24 cellular contexts compared by ENCODE assay signal in the genomic region with DNA sequence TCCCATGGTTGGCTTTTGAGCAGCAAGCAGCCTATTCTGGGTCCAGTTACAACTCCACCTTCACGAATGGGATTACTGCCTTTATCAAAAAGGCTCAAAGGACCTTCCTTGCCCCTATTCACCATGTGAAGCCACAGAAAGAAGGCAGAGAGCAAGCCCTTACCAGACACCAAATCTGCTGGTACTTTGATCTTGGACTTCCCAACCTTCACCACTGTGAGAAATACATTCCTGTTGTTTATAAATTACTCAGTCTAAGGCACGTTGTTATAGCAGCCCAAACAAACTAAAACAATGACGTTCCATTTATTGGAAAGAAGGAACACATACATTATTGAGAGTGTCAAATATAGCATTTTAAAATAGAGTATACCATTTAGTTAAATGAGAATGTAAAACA.
DNase-seq lines count a peak whose midpoint lies in the region; ATAC-seq, FAIRE-seq and TF ChIP-seq lines count a peak whose summit lies in the region.
"Had no signal": no experiment of that assay in that cellular context is flagged by ENCODE, and none has a peak within 500 bp of the region (broad histone marks: within the 10 kb centered on the region; RNA-seq: fewer than 3 reads in every experiment).

No MANE protein-coding gene starts in this region.

- no peak overlapping the region for H3K9ac ChIP-seq in trophoblast cell (ENCODE audit: low read length)
- H3K9ac ChIP-seq: BLaER1 treated with 17β-estradiol and CSF1 and Interleukin-3, amounts not matched to agents 10 nM and 100 nM; GM23248 had no signal

- no CpG with 5 or more reads among the region's 3 CpGs for WGBS in trophoblast cell (ENCODE audit: extremely low coverage, insufficient coverage, insufficient read length)
- 70 to 74% (median 73%) methylated on average over 3 of the region's 3 CpGs for WGBS in ovary, 3 donors

- H3K9me3 ChIP-seq in trophoblast cell (ENCODE audit: insufficient read depth, low read depth, low read length) (no peaks in the 10 kb centered on the region), ovary (no peaks in the 10 kb centered on the region)
- H3K9me3 ChIP-seq: BLaER1 treated with 17β-estradiol and CSF1 and Interleukin-3, amounts not matched to agents 10 nM and 100 nM; HAP-1 had no signal

- no peaks in the 10 kb centered on the region for H3K79me2 ChIP-seq in trophoblast cell (ENCODE audit: control insufficient read depth, insufficient read depth, low read length, poor library complexity)

- H3K18ac ChIP-seq in trophoblast cell (ENCODE audit: low read length), result no peak overlapping the region

- no peak overlapping the region for H2BK5ac ChIP-seq in trophoblast cell (ENCODE audit: low read depth, low read length, poor library complexity)

- no peak overlapping the region for H2AK5ac ChIP-seq in trophoblast cell (ENCODE audit: low read length)

- H3K36me3 ChIP-seq in trophoblast cell (ENCODE audit: control insufficient read depth in 1 of 2, insufficient read depth in 2 of 2, low read length in 2 of 2), result no peaks in the 10 kb centered on the region
- no peaks in the 10 kb centered on the region for H3K36me3 ChIP-seq in ovary
- H3K36me3 ChIP-seq: BLaER1 treated with 17β-estradiol and CSF1 and Interleukin-3, amounts not matched to agents 10 nM and 100 nM; HAP-1 had no signal

- H2AFZ ChIP-seq in trophoblast cell (ENCODE audit: insufficient read depth, low read length, poor library complexity), result no peak overlapping the region
- H2AFZ ChIP-seq: GM23248 had no signal

- no peak overlapping the region for H3K4me2 ChIP-seq in trophoblast cell (ENCODE audit: low read length)
- H3K4me2 ChIP-seq: BLaER1 treated with 17β-estradiol and CSF1 and Interleukin-3, amounts not matched to agents 10 nM and 100 nM had no signal

- peak overlapping the region; percentile 25 for H4K91ac ChIP-seq in trophoblast cell (ENCODE audit: low read depth, low read length)

- no peak for TF ChIP-seq CTCF in D721Med (IDR thresholded peaks at IDR 0.05; ENCODE audit: insufficient read depth, missing control alignments)
- no peak for TF ChIP-seq CTCF in ovary (IDR thresholded peaks at IDR 0.05)

- H3K79me1 ChIP-seq in trophoblast cell (ENCODE audit: low read length), result peaks cover 2% of the 10 kb centered on the region

- DNase-seq in D721Med (ENCODE audit: insufficient read length, low spot score) (no peak), islet precursor cell (peak; percentile 55), trophoblast cell (peak; percentile 76 to 83), NOMO-1 (lab: John Stamatoyannopoulos, UW; ENCODE audit: unreplicated experiment in 2 of 2) (no peak), ovary (no peak)
- no peak for DNase-seq in effector CD4-positive, alpha-beta T cell
- DNase-seq: 8988T; Calu3; CD8-positive, alpha-beta T cell; DMS 273 treated with DMSO at 0.1 percent for 48 hours; DMS53; DND-41; EL; GM23248; IMR-90 had no signal

- H3K27me3 ChIP-seq in trophoblast cell (ENCODE audit: insufficient read depth, low read length) (no peaks in the 10 kb centered on the region), ovary (no peaks in the 10 kb centered on the region)
- H3K27me3 ChIP-seq: BLaER1 treated with 17β-estradiol and CSF1 and Interleukin-3, amounts not matched to agents 10 nM and 100 nM had no signal

- H3K4ac ChIP-seq in trophoblast cell (ENCODE audit: low read depth, low read length), result no peak overlapping the region

- no peak for TF ChIP-seq EP300 in ovary (IDR thresholded peaks at IDR 0.05)

- ATAC-seq in SK-N-SH treated with all-trans-retinoic acid at 6 μM for 48 hours (peak; percentile 73), HG03196 (IDR thresholded peaks at IDR 0.05; ENCODE audit: unreplicated experiment) (no peak)
- ATAC-seq: CD8-positive, alpha-beta T cell; K562 had no signal

- FAIRE-seq in D721Med (lab: Jason Lieb, UNC), result peak; percentile 82
- FAIRE-seq: G401.6, GM12892, GM18507, HTR-8/SVneo, K562 had no signal

- H3K23ac ChIP-seq in trophoblast cell (ENCODE audit: low read length), result no peak overlapping the region

- H4K12ac ChIP-seq in trophoblast cell (ENCODE audit: low read depth, low read length), result no peak overlapping the region

- H3K14ac ChIP-seq in trophoblast cell (ENCODE audit: low read length), result no peak overlapping the region

- no peak overlapping the region for H2BK12ac ChIP-seq in trophoblast cell (ENCODE audit: low read length)

- TF ChIP-seq POLR2A in ovary (IDR thresholded peaks at IDR 0.05), result no peak

- intact Hi-C loops in ovary (cut with DNase I), result no loop called here

- no peak overlapping the region for H2BK120ac ChIP-seq in trophoblast cell (ENCODE audit: insufficient read depth, low read length, poor library complexity)

- no peak overlapping the region for H3K27ac ChIP-seq in trophoblast cell (ENCODE audit: low read depth, low read length)
- no peak overlapping the region for H3K27ac ChIP-seq in ovary
- H3K27ac ChIP-seq: BLaER1 treated with 17β-estradiol and CSF1 and Interleukin-3, amounts not matched to agents 10 nM and 100 nM; GM23248 had no signal

- H4K8ac ChIP-seq in trophoblast cell (ENCODE audit: low read depth, low read length), result no peak overlapping the region

- no peak overlapping the region for H3K4me3 ChIP-seq in trophoblast cell (ENCODE audit: low read depth, low read length)
- H3K4me3 ChIP-seq in ovary, result no peak overlapping the region
- H3K4me3 ChIP-seq: BLaER1 treated with 17β-estradiol and CSF1 and Interleukin-3, amounts not matched to agents 10 nM and 100 nM; GM23248; HAP-1; K562 had no signal

- H3K4me1 ChIP-seq in trophoblast cell (ENCODE audit: control insufficient read depth in 1 of 2, insufficient read depth in 2 of 2, low read length in 2 of 2) (peaks cover 2 to 3% of the 10 kb centered on the region in 2 experiments), ovary (ENCODE audit: insufficient read depth) (no peaks in the 10 kb centered on the region)
- H3K4me1 ChIP-seq: BLaER1 treated with 17β-estradiol and CSF1 and Interleukin-3, amounts not matched to agents 10 nM and 100 nM; HAP-1 had no signal

TF ChIP-seq in SK-N-SH treated with all-trans-retinoic acid at 6 μM for 48 hours, 23 proteins besides CTCF, POLR2A, EP300 and RAD21:
- TF ChIP-seq SNAI2 (CRISPR knock-in tag; IDR thresholded peaks at IDR 0.05) (no peak), ZC3H10 (CRISPR knock-in tag; IDR thresholded peaks at IDR 0.05) (no peak), ZNF8 (CRISPR knock-in tag; IDR thresholded peaks at IDR 0.05) (no peak), TCF4 (CRISPR knock-in tag; IDR thresholded peaks at IDR 0.05; ENCODE audit: borderline replicate concordance) (no peak), ARNTL (CRISPR knock-in tag; IDR thresholded peaks at IDR 0.05; ENCODE audit: borderline replicate concordance, low read depth) (no peak), ZFP30 (CRISPR knock-in tag; IDR thresholded peaks at IDR 0.05) (no peak), RARB (CRISPR knock-in tag; IDR thresholded peaks at IDR 0.05) (no peak), BACH2 (CRISPR knock-in tag; IDR thresholded peaks at IDR 0.05; ENCODE audit: borderline replicate concordance) (no peak), PPARA (CRISPR knock-in tag; IDR thresholded peaks at IDR 0.05; ENCODE audit: borderline replicate concordance) (no peak), ZNF565 (CRISPR knock-in tag; conservative IDR thresholded peaks at IDR 0.05; ENCODE audit: low read depth) (no peak), TOX (CRISPR knock-in tag; IDR thresholded peaks at IDR 0.05; ENCODE audit: borderline replicate concordance) (no peak), CSDC2 (CRISPR knock-in tag; IDR thresholded peaks at IDR 0.05) (no peak)
- TF ChIP-seq, protein P1, sequence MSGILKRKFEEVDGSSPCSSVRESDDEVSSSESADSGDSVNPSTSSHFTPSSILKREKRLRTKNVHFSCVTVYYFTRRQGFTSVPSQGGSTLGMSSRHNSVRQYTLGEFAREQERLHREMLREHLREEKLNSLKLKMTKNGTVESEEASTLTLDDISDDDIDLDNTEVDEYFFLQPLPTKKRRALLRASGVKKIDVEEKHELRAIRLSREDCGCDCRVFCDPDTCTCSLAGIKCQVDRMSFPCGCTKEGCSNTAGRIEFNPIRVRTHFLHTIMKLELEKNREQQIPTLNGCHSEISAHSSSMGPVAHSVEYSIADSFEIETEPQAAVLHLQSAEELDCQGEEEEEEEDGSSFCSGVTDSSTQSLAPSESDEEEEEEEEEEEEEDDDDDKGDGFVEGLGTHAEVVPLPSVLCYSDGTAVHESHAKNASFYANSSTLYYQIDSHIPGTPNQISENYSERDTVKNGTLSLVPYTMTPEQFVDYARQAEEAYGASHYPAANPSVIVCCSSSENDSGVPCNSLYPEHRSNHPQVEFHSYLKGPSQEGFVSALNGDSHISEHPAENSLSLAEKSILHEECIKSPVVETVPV (CRISPR knock-in tag; IDR thresholded peaks at IDR 0.05), result no peak
- TF ChIP-seq, protein P2, sequence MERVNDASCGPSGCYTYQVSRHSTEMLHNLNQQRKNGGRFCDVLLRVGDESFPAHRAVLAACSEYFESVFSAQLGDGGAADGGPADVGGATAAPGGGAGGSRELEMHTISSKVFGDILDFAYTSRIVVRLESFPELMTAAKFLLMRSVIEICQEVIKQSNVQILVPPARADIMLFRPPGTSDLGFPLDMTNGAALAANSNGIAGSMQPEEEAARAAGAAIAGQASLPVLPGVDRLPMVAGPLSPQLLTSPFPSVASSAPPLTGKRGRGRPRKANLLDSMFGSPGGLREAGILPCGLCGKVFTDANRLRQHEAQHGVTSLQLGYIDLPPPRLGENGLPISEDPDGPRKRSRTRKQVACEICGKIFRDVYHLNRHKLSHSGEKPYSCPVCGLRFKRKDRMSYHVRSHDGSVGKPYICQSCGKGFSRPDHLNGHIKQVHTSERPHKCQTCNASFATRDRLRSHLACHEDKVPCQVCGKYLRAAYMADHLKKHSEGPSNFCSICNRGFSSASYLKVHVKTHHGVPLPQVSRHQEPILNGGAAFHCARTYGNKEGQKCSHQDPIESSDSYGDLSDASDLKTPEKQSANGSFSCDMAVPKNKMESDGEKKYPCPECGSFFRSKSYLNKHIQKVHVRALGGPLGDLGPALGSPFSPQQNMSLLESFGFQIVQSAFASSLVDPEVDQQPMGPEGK (CRISPR knock-in tag; IDR thresholded peaks at IDR 0.05; ENCODE audit: borderline replicate concordance), result no peak

Comparison
In these comparisons a context has a peak if more than half of its experiments do, and no peak if none do; other contexts are left out.
1. DNase-seq: peak in islet precursor cell (single experiment) and trophoblast cell (2 of 2); none in D721Med (single experiment), NOMO-1 (0 of 2), effector CD4-positive, alpha-beta T cell (single experiment) and ovary (0 of 5).